ENCODE assay signal across 11 cellular contexts in genomic region chr15:39453500-39454073, GRCh38.
DNase-seq lines count a peak whose midpoint lies in the region; ATAC-seq, FAIRE-seq and TF ChIP-seq lines count a peak whose summit lies in the region.
"Had no signal": no experiment of that assay in that cellular context is flagged by ENCODE, and none has a peak within 500 bp of the region (broad histone marks: within the 10 kb centered on the region; RNA-seq: fewer than 3 reads in every experiment).

No MANE protein-coding gene starts in this region.

- intact Hi-C loops in GM12878 (cut with micrococcal nuclease; ENCODE audit: unreplicated experiment): loop anchor here (1.0 kb wide), 1 partner anchor 42 kb away; no protein-coding TSS in a partner anchor

- H3K36me3 ChIP-seq in GM12878 (ENCODE audit: control insufficient read depth in 2 of 2, insufficient read depth in 2 of 2, low read length in 1 of 2): no peaks in the 10 kb centered on the region

- H3K79me2 ChIP-seq in GM12878 (ENCODE audit: control insufficient read depth, insufficient read depth, low read length): no peaks in the 10 kb centered on the region

- no TSS peak for BruUV-seq in GM12878 (replicated peaks; lab: Mats Ljungman, UMichigan)

- no peak overlapping the region for H3K27ac Mint-ChIP-seq in glutamatergic neuron (ENCODE audit: unreplicated experiment)
- H3K27ac Mint-ChIP-seq: memory B cell had no signal

- TF ChIP-seq POLR2A in GM12878 (IDR thresholded peaks at IDR 0.05; ENCODE audit: low read depth, low read length): no peak

- no peak overlapping the region for H3K9ac ChIP-seq in GM12878 (ENCODE audit: control insufficient read depth, insufficient read depth, low read length)

- TF ChIP-seq CTCF in GM13977 (IDR thresholded peaks at IDR 0.05; ENCODE audit: extremely low read depth, insufficient read depth, missing control alignments) (no peak), GM12878 (IDR thresholded peaks at IDR 0.05 in 2 of 3, conservative IDR thresholded peaks at IDR 0.05 in 1 of 3; ENCODE audit: control insufficient read depth in 2 of 3, extremely low read depth in 1 of 3, insufficient read depth in 1 of 3, low read depth in 3 of 3, low read length in 3 of 3) (no peak), glutamatergic neuron (IDR thresholded peaks at IDR 0.05; ENCODE audit: partially characterized antibody, unreplicated experiment) (no peak)

- no peaks in the 10 kb centered on the region for H3K27me3 ChIP-seq in GM12878 (replicated peaks in 1 of 2; ENCODE audit: control insufficient read depth in 2 of 2, insufficient read depth in 2 of 2, low read length in 1 of 2)

- no peak overlapping the region for H3K4me3 ChIP-seq in GM12878

- POLR2A ChIA-PET in GM12878 (lab: Charles Lee): no interaction called here

- peaks cover 2% of the 10 kb centered on the region for H3K27me3 Mint-ChIP-seq in glutamatergic neuron (ENCODE audit: unreplicated experiment)

- no peaks in the 10 kb centered on the region for H3K36me3 Mint-ChIP-seq in glutamatergic neuron (ENCODE audit: unreplicated experiment)
- H3K36me3 Mint-ChIP-seq: memory B cell had no signal

- ATAC-seq in GM19463 (IDR thresholded peaks at IDR 0.05; ENCODE audit: unreplicated experiment): peak; percentile 88
- ATAC-seq in HG03442 (IDR thresholded peaks at IDR 0.05; ENCODE audit: unreplicated experiment): peak; percentile 90
- peak; percentile 93 for ATAC-seq in GM12878

- CTCF ChIA-PET in GM12878 (lab: Yijun Ruan, JAX): no interaction called here

- SMC1A ChIA-PET in GM12878 (lab: Charles Lee; ENCODE audit: uncharacterized antibody, unreplicated experiment): no interaction called here

- H2AFZ ChIP-seq in GM12878 (ENCODE audit: control insufficient read depth, low read depth, low read length): peak overlapping the region; percentile 51

- TF ChIP-seq EP300 in GM12878 (IDR thresholded peaks at IDR 0.05; ENCODE audit: borderline replicate concordance in 1 of 2, control insufficient read depth in 1 of 2, low read depth in 2 of 2, low read length in 2 of 2): peak; percentile 76 to 81; a peak in 3 of 4 replicates

- H3K4me3 Mint-ChIP-seq in glutamatergic neuron (ENCODE audit: unreplicated experiment): no peak overlapping the region
- H3K4me3 Mint-ChIP-seq: memory B cell had no signal

- H3K27ac ChIP-seq in GM12878 (ENCODE audit: control insufficient read depth, insufficient read depth): peak overlapping the region; percentile 46; the same call in 1 of the 2 replicates

- DNase-seq in GM13977 (ENCODE audit: low spot score): peak; percentile 48
- peak; percentile 31 for DNase-seq in GM12878 (ENCODE audit: low read depth, low spot score)
- no peak for DNase-seq in glutamatergic neuron
- DNase-seq in hypothalamus (lab: John Stamatoyannopoulos, UW): no peak
- DNase-seq in kidney glomerular epithelial cell (lab: John Stamatoyannopoulos, UW): no peak
- DNase-seq in activated CD4-positive, CD25-positive, alpha-beta regulatory T cell treated with anti-CD3 and anti-CD28 coated beads, Interleukin-2, amount 50 U/mL, for 72 hours: no peak
- DNase-seq: stimulated activated CD4-positive, alpha-beta T cell treated with anti-CD3 and anti-CD28 coated beads, Interleukin-4, amount 100 ng/mL, for 4 hours had no signal

- H3K9me3 ChIP-seq in GM12878 (replicated peaks; ENCODE audit: control insufficient read depth, insufficient read depth, low read length): no peaks in the 10 kb centered on the region; the same call in 2 of the 3 replicates

- no peak for TF ChIP-seq RAD21 in GM12878 (IDR thresholded peaks at IDR 0.05; ENCODE audit: insufficient read depth, low read depth, low read length)

- in situ Hi-C loops in GM13977 (cut with MboI; ENCODE audit: low pct_unique_long_range_greater_than_20kb, low sequenced_read_pairs, unreplicated experiment): no loop called here
- in situ Hi-C loops in GM12878 (cut with MboI): no loop called here

- peaks cover 3% of the 10 kb centered on the region for H3K4me1 Mint-ChIP-seq in glutamatergic neuron (ENCODE audit: low read depth, unreplicated experiment)
- H3K4me1 Mint-ChIP-seq: memory B cell had no signal

- H4K20me1 ChIP-seq in GM12878 (ENCODE audit: control insufficient read depth, insufficient read depth): no peaks in the 10 kb centered on the region

- peaks cover 2% of the 10 kb centered on the region for H3K9me3 Mint-ChIP-seq in glutamatergic neuron (ENCODE audit: unreplicated experiment)
- H3K9me3 Mint-ChIP-seq: memory B cell had no signal

- RAD21 ChIA-PET in GM12878 (lab: Charles Lee; ENCODE audit: unreplicated experiment): no interaction called here

- no peak for FAIRE-seq in GM12878 (lab: Jason Lieb, UNC)
- FAIRE-seq: HTR-8/SVneo had no signal

- WGBS in GM12878 (ENCODE audit: insufficient coverage, insufficient replicate concordance, low lambda C conversion rate, missing lambda C conversion rate): 17% methylated on average over 6 of the region's 6 CpGs

- H3K4me2 ChIP-seq in GM12878 (ENCODE audit: control insufficient read depth, insufficient read depth): peak overlapping the region; percentile 38; the same call in 1 of the 2 replicates

- peaks cover 5% of the 10 kb centered on the region; the same call in 1 of the 2 replicates for H3K4me1 ChIP-seq in GM12878 (ENCODE audit: control insufficient read depth, insufficient read depth, low read length)

TF ChIP-seq in GM12878, 131 proteins besides CTCF, POLR2A, EP300 and RAD21 (continues in another document):
- TF ChIP-seq IRF4 (IDR thresholded peaks at IDR 0.05; ENCODE audit: low read depth, low read length) (peak; percentile 79; the same call in 1 of the 2 replicates), SPI1 (IDR thresholded peaks at IDR 0.05; ENCODE audit: borderline replicate concordance, insufficient read depth, low read depth, low read length) (peak; percentile 88), SRF (IDR thresholded peaks at IDR 0.05; ENCODE audit: low read depth in 2 of 2, low read length in 2 of 2) (peak in 1 of 2 experiments; percentile 35; a peak in 1 of 4 replicates), CHD2 (IDR thresholded peaks at IDR 0.05; ENCODE audit: borderline replicate concordance, low read depth, low read length) (no peak), NRF1 (conservative IDR thresholded peaks at IDR 0.05; ENCODE audit: low read depth, low read length) (no peak), BACH1 (IDR thresholded peaks at IDR 0.05; ENCODE audit: borderline replicate concordance) (peak; percentile 43; the same call in 1 of the 2 replicates), IKZF2 (IDR thresholded peaks at IDR 0.05) (peak; percentile 10 to 38; a peak in 1 of 4 replicates), MEF2A (IDR thresholded peaks at IDR 0.05; ENCODE audit: insufficient read depth, low read depth, low read length) (0 out of 2 replicates have a peak, but pooled peaks have one; percentile 16), BHLHE40 (IDR thresholded peaks at IDR 0.05; ENCODE audit: borderline replicate concordance in 1 of 2, low read depth in 2 of 2, low read length in 1 of 2) (0 out of 4 replicates have a peak, but pooled peaks have one; percentile 23 to 56), FOXM1 (IDR thresholded peaks at IDR 0.05; ENCODE audit: low read depth, low read length) (peak; percentile 50; the same call in 1 of the 2 replicates), REST (IDR thresholded peaks at IDR 0.05; ENCODE audit: low read depth, low read length) (no peak), JUND (IDR thresholded peaks at IDR 0.05; ENCODE audit: low read depth, low read length) (peak; percentile 71), SIN3A (IDR thresholded peaks at IDR 0.05; ENCODE audit: low read depth, low read length) (no peak), ZNF207 (IDR thresholded peaks at IDR 0.05; ENCODE audit: borderline replicate concordance) (no peak), RUNX3 (IDR thresholded peaks at IDR 0.05; ENCODE audit: low read length) (peak; percentile 64), BCL3 (IDR thresholded peaks at IDR 0.05; ENCODE audit: borderline replicate concordance, insufficient read depth, low read depth, low read length, poor library complexity, severe bottlenecking) (no peak), YY1 (IDR thresholded peaks at IDR 0.05; ENCODE audit: low read depth, low read length) (peak; percentile 46; the same call in 1 of the 2 replicates), NFIC (IDR thresholded peaks at IDR 0.05; ENCODE audit: low read depth, low read length) (peak; percentile 75), DPF2 (IDR thresholded peaks at IDR 0.05) (peak; percentile 41; the same call in 1 of the 2 replicates)

Comparison
In these comparisons a context has a peak if more than half of its experiments do, and no peak if none do; other contexts are left out.
1. DNase-seq: peak in GM13977 (single experiment) and GM12878 (single experiment); none in glutamatergic neuron (single experiment), hypothalamus (0 of 51), kidney glomerular epithelial cell (single experiment) and activated CD4-positive, CD25-positive, alpha-beta regulatory T cell treated with anti-CD3 and anti-CD28 coated beads, Interleukin-2, amount 50 U/mL, for 72 hours (single experiment).
2. Peak in every context shown above with its lines, with median percentiles within 50 percentile points of each other: ATAC-seq.